In genomic region chr7:73308074-73308664, GRCh38 we compare ENCODE assay signal across 8 cellular contexts. TPM values are rescaled to one million over a fixed set of nuclear protein-coding genes. Genes with fewer than 3 reads are reported as not detected.
DNase-seq lines count a peak whose midpoint lies in the region; ATAC-seq and TF ChIP-seq lines count a peak whose summit lies in the region.

No MANE protein-coding gene starts in this region.

- H3K79me2 ChIP-seq in hepatocyte, result peaks cover 8% of the 10 kb centered on the region

- H3K9me2 ChIP-seq in hepatocyte (replicated peaks; ENCODE audit: insufficient read depth), result no peaks in the 10 kb centered on the region

- H3K4me3 ChIP-seq in hepatocyte (peak overlapping the region; percentile 75), skeletal muscle tissue (ENCODE audit: low read length in 3 of 3) (peak overlapping the region; percentile 82 to 86 (median 84))

- ATAC-seq in GM18909 (IDR thresholded peaks at IDR 0.05; ENCODE audit: poor library complexity, unreplicated experiment) (peak; percentile 42), HG03108 (IDR thresholded peaks at IDR 0.05; ENCODE audit: unreplicated experiment) (peak; percentile 28)
- ATAC-seq in activated CD8-positive, alpha-beta T cell treated with anti-CD3 and anti-CD28 coated beads for 36 hours, result peak; percentile 41

- peaks cover 34% of the 10 kb centered on the region for H3K36me3 Mint-ChIP-seq in activated CD8-positive, alpha-beta T cell treated with anti-CD3 and anti-CD28 coated beads for 36 hours (ENCODE audit: low read depth)

- H3K27me3 ChIP-seq in hepatocyte (no peaks in the 10 kb centered on the region), skeletal muscle tissue (ENCODE audit: control insufficient read depth in 3 of 3, insufficient read depth in 3 of 3, low read length in 3 of 3) (no peaks in the 10 kb centered on the region)

- H3K27ac ChIP-seq in hepatocyte, result peak overlapping the region; percentile 53
- peak overlapping the region; percentile 44 for H3K27ac ChIP-seq in skeletal muscle tissue (ENCODE audit: low read depth, low read length)

- peaks cover 26% of the 10 kb centered on the region for H3K4me1 Mint-ChIP-seq in activated CD8-positive, alpha-beta T cell treated with anti-CD3 and anti-CD28 coated beads for 36 hours (ENCODE audit: low read depth)

- TF ChIP-seq CTCF in activated CD8-positive, alpha-beta T cell treated with anti-CD3 and anti-CD28 coated beads for 36 hours (IDR thresholded peaks at IDR 0.05), result no peak
- TF ChIP-seq CTCF in hepatocyte (IDR thresholded peaks at IDR 0.05; ENCODE audit: poor library complexity), result no peak

- CTCF ChIA-PET in activated CD8-positive, alpha-beta T cell treated with anti-CD3 and anti-CD28 coated beads for 36 hours (lab: Charles Lee), result interaction anchor here (2.9 kb wide), 1 partner anchor 143 kb away, joined by 8 read pairs; no protein-coding TSS in a partner anchor

- POLR2A ChIA-PET in activated CD8-positive, alpha-beta T cell treated with anti-CD3 and anti-CD28 coated beads for 36 hours (lab: Charles Lee), result no interaction called here

- no peaks in the 10 kb centered on the region for H3K27me3 Mint-ChIP-seq in activated CD8-positive, alpha-beta T cell treated with anti-CD3 and anti-CD28 coated beads for 36 hours

- 14% methylated on average over 31 of the region's 43 CpGs for WGBS in hepatocyte (ENCODE audit: low lambda C conversion rate, missing lambda C conversion rate)

- H3K36me3 ChIP-seq in hepatocyte (replicated peaks; ENCODE audit: insufficient read depth, low read depth), result no peaks in the 10 kb centered on the region
- H3K36me3 ChIP-seq in skeletal muscle tissue (ENCODE audit: control insufficient read depth in 3 of 3, insufficient read depth in 3 of 3, low read length in 3 of 3), result peaks cover 20 to 23% (median 20%) of the 10 kb centered on the region in 3 donors

- DNase-seq in ACHN (peak; percentile 17), hepatocyte (ENCODE audit: low spot score) (peak; percentile 36), NAMALWA (ENCODE audit: low spot score) (no peak), H4 (ENCODE audit: low spot score) (no peak)
- DNase-seq in activated CD8-positive, alpha-beta T cell treated with anti-CD3 and anti-CD28 coated beads for 36 hours, result no peak

- H3K9ac ChIP-seq in skeletal muscle tissue (ENCODE audit: low read depth in 1 of 3, low read length in 3 of 3), result peak overlapping the region; percentile 69 to 85 (median 82)

- H3K4me1 ChIP-seq in hepatocyte (ENCODE audit: insufficient read depth), result peaks cover 8% of the 10 kb centered on the region
- peaks cover 0 to 13% (median 13%) of the 10 kb centered on the region in 3 donors for H3K4me1 ChIP-seq in skeletal muscle tissue (ENCODE audit: control insufficient read depth in 3 of 3, insufficient read depth in 3 of 3, low read length in 3 of 3)

- H3K9me3 ChIP-seq in hepatocyte (ENCODE audit: low read depth) (no peaks in the 10 kb centered on the region), skeletal muscle tissue (ENCODE audit: control insufficient read depth in 3 of 3, low read length in 3 of 3) (no peaks in the 10 kb centered on the region)

- H2AFZ ChIP-seq in hepatocyte, result peak overlapping the region; percentile 90

- H3K4me2 ChIP-seq in hepatocyte, result peak overlapping the region; percentile 91

- in situ Hi-C loops in ACHN (cut with HindIII; ENCODE audit: low pct_ligation_motif_present, low pct_unique_long_range_greater_than_20kb, low sequenced_read_pairs), result no loop called here

- H3K27ac Mint-ChIP-seq in activated CD8-positive, alpha-beta T cell treated with anti-CD3 and anti-CD28 coated beads for 36 hours, result peak overlapping the region; percentile 96

- H3K4me3 Mint-ChIP-seq in activated CD8-positive, alpha-beta T cell treated with anti-CD3 and anti-CD28 coated beads for 36 hours, result peak overlapping the region; percentile 89

- peaks cover 2% of the 10 kb centered on the region for H3K9me3 Mint-ChIP-seq in activated CD8-positive, alpha-beta T cell treated with anti-CD3 and anti-CD28 coated beads for 36 hours

- intact Hi-C loops in activated CD8-positive, alpha-beta T cell treated with anti-CD3 and anti-CD28 coated beads for 36 hours (cut with micrococcal nuclease), result no loop called here

- no peaks in the 10 kb centered on the region for H4K20me1 ChIP-seq in hepatocyte (ENCODE audit: insufficient read depth, poor library complexity, severe bottlenecking)

RNA-seq across cellular contexts. Expression of gene NSUN5, which starts 0.5 kb away (rescaled TPM):
- 10 to 100 TPM; 55.6 to 59.6 TPM for total RNA-seq in activated CD8-positive, alpha-beta T cell treated with anti-CD3 and anti-CD28 coated beads for 36 hours
- total RNA-seq in hepatocyte (20.5 and 22.6 TPM in 2 replicates), skeletal muscle tissue (13.0 TPM)
- 30.6 and 33.1 TPM in 2 replicates for polyA plus RNA-seq in hepatocyte
- total RNA-seq in H4 (2014; rRNA removed; shearing (Covaris generic)), result 19.9 and 34.0 TPM in 2 replicates

RNA-seq across cellular contexts. Expression of gene TRIM50, which starts 19.7 kb away (rescaled TPM):
- total RNA-seq in activated CD8-positive, alpha-beta T cell treated with anti-CD3 and anti-CD28 coated beads for 36 hours, result not detected
- 7.5 and 9.8 TPM in 2 replicates for total RNA-seq in hepatocyte
- polyA plus RNA-seq in hepatocyte, result 9.0 and 10.8 TPM in 2 replicates
- 0.52 TPM for total RNA-seq in skeletal muscle tissue
- total RNA-seq in H4 (2014; rRNA removed; shearing (Covaris generic)), result not detected in 2 replicates

RNA-seq across cellular contexts. Expression of gene FKBP6, which starts 19.8 kb away (rescaled TPM):
- total RNA-seq in activated CD8-positive, alpha-beta T cell treated with anti-CD3 and anti-CD28 coated beads for 36 hours, result not detected
- total RNA-seq in hepatocyte (0.12 TPM in 1 of 2 replicates, not detected in the other), skeletal muscle tissue (under 0.01 TPM)
- 0.17 TPM in 1 of 2 replicates, not detected in the other for polyA plus RNA-seq in hepatocyte
- total RNA-seq in H4 (2014; rRNA removed; shearing (Covaris generic)), result not detected in 2 replicates

Comparison
In these comparisons a context has a peak if more than half of its experiments do, and no peak if none do; other contexts are left out.
1. DNase-seq: peak in ACHN (single experiment) and hepatocyte (single experiment); none in activated CD8-positive, alpha-beta T cell treated with anti-CD3 and anti-CD28 coated beads for 36 hours (single experiment), NAMALWA (single experiment) and H4 (single experiment).
2. Peak in every context shown above with its lines, with median percentiles within 50 percentile points of each other: ATAC-seq.